ENCODE assay signal across 20 cellular contexts in the genomic region with DNA sequence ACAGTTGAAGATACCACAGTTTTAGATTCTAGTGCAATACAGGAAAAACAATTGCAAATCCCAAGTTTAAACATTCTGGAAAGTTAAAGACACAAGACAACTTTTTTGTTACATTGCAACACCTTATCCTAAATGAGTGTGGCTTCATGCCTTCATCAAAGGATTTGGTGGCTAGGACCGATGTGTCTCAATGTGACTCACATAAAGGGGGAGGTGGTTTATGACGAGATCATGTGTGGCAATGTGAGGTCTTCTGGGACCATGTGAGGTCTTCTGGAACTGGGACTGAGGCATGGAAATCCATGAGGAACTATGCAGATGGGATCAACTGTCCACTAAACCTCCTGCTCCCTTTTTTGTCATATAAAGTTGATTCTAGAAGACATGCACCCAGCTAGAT.
"Had no signal": no experiment of that assay in that cellular context is flagged by ENCODE, and none has a peak within 500 bp of the region (broad histone marks: within the 10 kb centered on the region; RNA-seq: fewer than 3 reads in every experiment).

No MANE protein-coding gene starts in this region.

- H3K27me3 ChIP-seq: Peyer's patch had no signal

- H3K36me3 ChIP-seq: Peyer's patch had no signal

- H3K9me3 ChIP-seq: Peyer's patch had no signal

- H3K4me2 ChIP-seq: KMS-11 had no signal

- ATAC-seq: activated CD4-positive, alpha-beta T cell treated with anti-CD3 and anti-CD28 coated beads for 36 hours; activated CD8-positive, alpha-beta T cell treated with anti-CD3 and anti-CD28 coated beads for 36 hours; activated T-cell treated with anti-CD3 and anti-CD28 coated beads, Interleukin-2, amount 50 U/mL, for 72 hours; T-helper 17 cell had no signal

- H3K4me1 ChIP-seq: Peyer's patch had no signal

- H3K27ac ChIP-seq: KMS-11, Peyer's patch, VCaP had no signal

- DNase-seq: activated CD4-positive, alpha-beta T cell treated with anti-CD3 and anti-CD28 coated beads for 36 hours; activated CD8-positive, alpha-beta memory T cell treated with anti-CD3 and anti-CD28 coated beads, Interleukin-2, amount 50 U/mL, for 4 hours; activated CD8-positive, alpha-beta T cell treated with anti-CD3 and anti-CD28 coated beads for 36 hours; activated gamma-delta T cell treated with Interleukin-2 at 50 U/mL for 16 hours; activated naive CD4-positive, alpha-beta T cell treated with anti-CD3 and anti-CD28 coated beads, Interleukin-2, amount 10 ng/mL, durations not matched to agents 7 days and 5 days; activated naive CD8-positive, alpha-beta T cell treated with anti-CD3 and anti-CD28 coated beads for 36 hours; activated T-cell treated with anti-CD3 and anti-CD28 coated beads, Interleukin-2, amount 50 U/mL, for 72 hours; central memory CD4-positive, alpha-beta T cell; NCI-H1048; NCI-H146; NCI-H187 treated with DMSO at 0.1 percent for 48 hours; NCI-H2081 treated with DMSO at 0.1 percent for 48 hours; NCI-H446; NCI-H524; Peyer's patch; SIG-M5; T-helper 17 cell; T-helper 9 cell had no signal

- H3K9ac ChIP-seq: KMS-11 had no signal

- H3K4me3 ChIP-seq: Peyer's patch had no signal
